ENCODE assay signal across 8 cellular contexts in genomic region chr5:140114341-140115185, GRCh38. TPM values are rescaled to one million over a fixed set of nuclear protein-coding genes. Genes with fewer than 3 reads are reported as not detected.
A peak's percentile ranks its signal among the peaks of the same experiment; 100 is the strongest.
DNase-seq lines count a peak whose midpoint lies in the region; ATAC-seq and TF ChIP-seq lines count a peak whose summit lies in the region.

No MANE protein-coding gene starts in this region.

- H2AFZ ChIP-seq in neuron (ENCODE audit: low read depth, low read length) = peak overlapping the region; percentile 46

- H3K27me3 ChIP-seq in BE2C (peaks cover 22% of the 10 kb centered on the region), neuron (ENCODE audit: insufficient read depth, low read length) (peaks cover 39% of the 10 kb centered on the region)

- H3K36me3 ChIP-seq in BE2C (no peaks in the 10 kb centered on the region), neuron (ENCODE audit: insufficient read depth, low read length) (no peaks in the 10 kb centered on the region)

- ATAC-seq in GM18907 (IDR thresholded peaks at IDR 0.05; ENCODE audit: unreplicated experiment) = peak; percentile 34
- peak; percentile 30 for ATAC-seq in HG03159 (IDR thresholded peaks at IDR 0.05; ENCODE audit: unreplicated experiment)

- DNase-seq in BE2C (peak; percentile 73), OCI-M1 (lab: John Stamatoyannopoulos, UW) (peak; percentile 78), activated gamma-delta T cell treated with Interleukin-2 at 50 U/mL for 16 hours (peak; percentile 29), foreskin melanocyte (peak; percentile 84), COLO829 (ENCODE audit: low spot score) (no peak)

- no peaks in the 10 kb centered on the region for H3K9me3 ChIP-seq in BE2C
- H3K9me3 ChIP-seq in neuron (ENCODE audit: low read length) = no peaks in the 10 kb centered on the region

- H3K4me3 ChIP-seq in BE2C (ENCODE audit: low read depth, low read length) = peak overlapping the region; percentile 81
- H3K4me3 ChIP-seq in neuron (ENCODE audit: low read length) = peak overlapping the region; percentile 68

- no peaks in the 10 kb centered on the region for H3K4me1 ChIP-seq in BE2C
- peaks cover 34% of the 10 kb centered on the region for H3K4me1 ChIP-seq in neuron (ENCODE audit: insufficient read depth, low read length)

- no peak for TF ChIP-seq CTCF in BE2C (IDR thresholded peaks at IDR 0.05; ENCODE audit: low read depth, low read length)

RNA-seq across cellular contexts. Expression of gene PURA, which starts 0.7 kb away (rescaled TPM):
- polyA plus RNA-seq in BE2C (2012; ENCODE audit: insufficient read depth, insufficient read length, low read depth) = 36.3 TPM

RNA-seq across cellular contexts. Expression of gene IGIP, which starts 11.2 kb away (rescaled TPM):
- polyA plus RNA-seq in BE2C (2012; ENCODE audit: insufficient read depth, insufficient read length, low read depth) = 4.0 TPM
